In genomic region chr10:113252650-113253560, GRCh38 we compare ENCODE assay signal across 12 cellular contexts.
"Had no signal": no experiment of that assay in that cellular context is flagged by ENCODE, and none has a peak within 500 bp of the region (broad histone marks: within the 10 kb centered on the region; RNA-seq: fewer than 3 reads in every experiment).

No MANE protein-coding gene starts in this region.

- H3K4me1 ChIP-seq: breast epithelium, heart left ventricle, prostate gland, right lobe of liver had no signal

- H3K27ac ChIP-seq: breast epithelium, heart left ventricle, prostate gland, right lobe of liver had no signal

- H3K27me3 ChIP-seq: breast epithelium, right lobe of liver had no signal

- H3K9me3 ChIP-seq: breast epithelium, heart left ventricle, prostate gland, right lobe of liver had no signal

- DNase-seq: activated CD4-positive, alpha-beta memory T cell treated with anti-CD3 and anti-CD28 coated beads for 36 hours; activated gamma-delta T cell treated with Interleukin-2 at 50 U/mL for 16 hours; activated naive CD8-positive, alpha-beta T cell treated with anti-CD3 and anti-CD28 coated beads for 36 hours; activated T-cell treated with anti-CD3 and anti-CD28 coated beads, Interleukin-2, amount 50 U/mL, for 48 hours; heart left ventricle; natural killer cell; right lobe of liver; stimulated activated naive CD4-positive, alpha-beta T cell; T-helper 9 cell had no signal

- H3K4me3 ChIP-seq: breast epithelium, heart left ventricle, prostate gland, right lobe of liver had no signal

- H3K36me3 ChIP-seq: breast epithelium, heart left ventricle, prostate gland, right lobe of liver had no signal

- ATAC-seq: heart left ventricle, left lobe of liver, natural killer cell, right lobe of liver had no signal
